Comparison of ENCODE assay signal across 7 cellular contexts in genomic region chr21:35378881-35379280, GRCh38.
"Had no signal": no experiment of that assay in that cellular context is flagged by ENCODE, and none has a peak within 500 bp of the region (broad histone marks: within the 10 kb centered on the region; RNA-seq: fewer than 3 reads in every experiment).

No MANE protein-coding gene starts in this region.

- H2AFZ ChIP-seq: GM23338 had no signal

- H3K4me2 ChIP-seq: GM23338 had no signal

- FAIRE-seq: H1, H54, HTR-8/SVneo had no signal

- DNase-seq: H9, HCEC 1CT, IMR-90 had no signal

- H3K4me3 ChIP-seq: GM23338 had no signal

- ATAC-seq: GM23338 had no signal
